In genomic region chr16:70674221-70675014, GRCh38 we compare ENCODE assay signal across 27 cellular contexts. TPM values are rescaled to one million over a fixed set of nuclear protein-coding genes. Genes with fewer than 3 reads are reported as not detected.
A peak's percentile ranks its signal among the peaks of the same experiment; 100 is the strongest.
DNase-seq lines count a peak whose midpoint lies in the region; ATAC-seq, FAIRE-seq and TF ChIP-seq lines count a peak whose summit lies in the region.
"Had no signal": no experiment of that assay in that cellular context is flagged by ENCODE, and none has a peak within 500 bp of the region (broad histone marks: within the 10 kb centered on the region; RNA-seq: fewer than 3 reads in every experiment).

No MANE protein-coding gene starts in this region.

- H3K4me1 Mint-ChIP-seq in CD14-positive monocyte (no peaks in the 10 kb centered on the region), osteocyte (ENCODE audit: unreplicated experiment) (peaks cover 1% of the 10 kb centered on the region)

- CTCF ChIA-PET in RWPE1 (lab: Yijun Ruan, JAX) = interaction anchor here (0.8 kb wide), 1 partner anchor 97 kb away, joined by 7 read pairs; no protein-coding TSS in a partner anchor

- H3K36me3 Mint-ChIP-seq in CD14-positive monocyte (peaks cover 0 to 2% of the 10 kb centered on the region in 2 donors), osteocyte (ENCODE audit: unreplicated experiment) (peaks cover 70% of the 10 kb centered on the region)
- H3K36me3 Mint-ChIP-seq: CD4-positive, alpha-beta memory T cell had no signal

- no peak overlapping the region for H3K4me3 ChIP-seq in kidney (ENCODE audit: low read length in 2 of 2)
- H3K4me3 ChIP-seq: A549, MG63 had no signal

- H3K27me3 Mint-ChIP-seq in CD14-positive monocyte (ENCODE audit: low read depth in 3 of 3) (peaks cover 0 to 1% (median 0%) of the 10 kb centered on the region in 3 donors), osteocyte (ENCODE audit: unreplicated experiment) (no peaks in the 10 kb centered on the region)
- H3K27me3 Mint-ChIP-seq: CD4-positive, alpha-beta memory T cell had no signal

- H3K4me1 ChIP-seq in kidney (ENCODE audit: control insufficient read depth in 1 of 2, insufficient read depth in 1 of 2, low read depth in 1 of 2, low read length in 2 of 2) = no peaks in the 10 kb centered on the region

- H3K9me3 Mint-ChIP-seq in CD14-positive monocyte (peaks cover 0 to 3% (median 0%) of the 10 kb centered on the region in 7 donors), osteocyte (ENCODE audit: unreplicated experiment) (no peaks in the 10 kb centered on the region)

- peak overlapping the region; percentile 100 for H3K27ac ChIP-seq in RWPE1
- H3K27ac ChIP-seq in kidney (ENCODE audit: low read depth in 2 of 2, low read length in 2 of 2) = no peak overlapping the region
- H3K27ac ChIP-seq: A549, HL-60 had no signal

- H3K36me3 ChIP-seq in kidney (ENCODE audit: control insufficient read depth in 1 of 2, insufficient read depth in 2 of 2, low read length in 2 of 2) = peaks cover 12 to 31% of the 10 kb centered on the region in 2 donors

- DNase-seq in CD14-positive monocyte (ENCODE audit: low spot score) (peak; percentile 33), RWPE1 (ENCODE audit: low spot score) (no peak), kidney (peak; percentile 56), osteocyte (ENCODE audit: extremely low spot score, unreplicated experiment) (no peak), MV-4-11 (lab: John Stamatoyannopoulos, UW) (no peak), NCI-H774 (lab: John Stamatoyannopoulos, UW) (no peak), NOMO-1 treated with dmso at 0.1 percent for 144 hours (lab: John Stamatoyannopoulos, UW; ENCODE audit: unreplicated experiment) (no peak)
- DNase-seq: CD4-positive, alpha-beta memory T cell; DMS153; GF-D8; H9; IMR-90; Karpas-422; MG63; NCI-H1092 treated with DMSO at 0.1 percent for 48 hours; NCI-H146; NCI-H2029 treated with DMSO at 0.1 percent for 48 hours; NCI-H2171 treated with DMSO at 0.1 percent for 48 hours; NK-92 treated with Interleukin-12 subunit alpha and Interleukin-12 subunit beta, amount 100 ng/mL, for 24 hours; OCI-M1; SIG-M5 had no signal

- H3K4me3 Mint-ChIP-seq in CD14-positive monocyte (no peak overlapping the region), osteocyte (ENCODE audit: unreplicated experiment) (no peak overlapping the region)
- H3K4me3 Mint-ChIP-seq: CD4-positive, alpha-beta memory T cell; H9 had no signal

- H3K27ac Mint-ChIP-seq in CD14-positive monocyte = peak overlapping the region in 1 of 7 donors; percentile 12
- peak overlapping the region; percentile 31 for H3K27ac Mint-ChIP-seq in osteocyte (ENCODE audit: unreplicated experiment)

- TF ChIP-seq CTCF in CD14-positive monocyte (IDR thresholded peaks at IDR 0.05) (no peak), RWPE1 (conservative IDR thresholded peaks at IDR 0.05; ENCODE audit: low read depth) (no peak), kidney (IDR thresholded peaks at IDR 0.05; ENCODE audit: borderline replicate concordance, extremely low read depth, insufficient read depth) (no peak), osteocyte (IDR thresholded peaks at IDR 0.05) (no peak)

- intact Hi-C loops in CD14-positive monocyte (cut with micrococcal nuclease) (no loop called here), kidney (cut with DNase I) (loop anchor here (5.0 kb wide), 1 partner anchor 98 kb away; no protein-coding TSS in a partner anchor)

- POLR2A ChIA-PET in RWPE1 (lab: Yijun Ruan, JAX; ENCODE audit: low non-redundant PET) = no interaction called here

- ATAC-seq in GM21737 (IDR thresholded peaks at IDR 0.05; ENCODE audit: unreplicated experiment) = no peak
- ATAC-seq: A549, SK-N-SH treated with all-trans-retinoic acid at 6 μM for 48 hours had no signal

- no peak for FAIRE-seq in kidney (lab: Jason Lieb, UNC)
- FAIRE-seq: A549 had no signal

- H3K9me3 ChIP-seq in kidney (ENCODE audit: control insufficient read depth in 1 of 2, low read length in 2 of 2) = no peaks in the 10 kb centered on the region
- H3K9me3 ChIP-seq: A549, MG63 had no signal

- H3K9ac ChIP-seq in kidney (ENCODE audit: low read length in 2 of 2) = no peak overlapping the region

RNA-seq across cellular contexts. Expression of gene MTSS2, which starts 11.4 kb away (rescaled TPM):
- polyA plus RNA-seq in CD14-positive monocyte (not detected), kidney (ENCODE audit: insufficient read depth, low read depth, low replicate concordance) (19.2 TPM)
- total RNA-seq in kidney (33.0 TPM), osteocyte (156 and 169 TPM in 2 replicates)
- polyA plus RNA-seq: CD4-positive, alpha-beta memory T cell had no signal

RNA-seq across cellular contexts. Expression of gene IL34, which starts 28.1 kb away (rescaled TPM):
- not detected for polyA plus RNA-seq in CD14-positive monocyte
- 7.4 TPM for total RNA-seq in kidney
- 5.9 TPM for polyA plus RNA-seq in kidney (ENCODE audit: insufficient read depth, low read depth, low replicate concordance)
- total RNA-seq in osteocyte = 12.7 and 14.3 TPM in 2 replicates
- total RNA-seq: CD4-positive, alpha-beta memory T cell; HT1080; NCI-H460 had no signal
- polyA plus RNA-seq: CD4-positive, alpha-beta memory T cell had no signal

Comparison
In these comparisons a context has a peak if more than half of its experiments do, and no peak if none do; other contexts are left out.
1. DNase-seq: peak in CD14-positive monocyte (single experiment) and kidney (single experiment); none in RWPE1 (single experiment), osteocyte (single experiment), MV-4-11 (single experiment), NCI-H774 (single experiment) and NOMO-1 treated with dmso at 0.1 percent for 144 hours (single experiment).